ENCODE assay signal across 11 cellular contexts in genomic region chr6:11731423-11731822, GRCh38. TPM values are rescaled to one million over a fixed set of nuclear protein-coding genes. Genes with fewer than 3 reads are reported as not detected.
DNase-seq lines count a peak whose midpoint lies in the region; ATAC-seq and TF ChIP-seq lines count a peak whose summit lies in the region.
"Had no signal": no experiment of that assay in that cellular context is flagged by ENCODE, and none has a peak within 500 bp of the region (broad histone marks: within the 10 kb centered on the region; RNA-seq: fewer than 3 reads in every experiment).

No MANE protein-coding gene starts in this region.

- TF ChIP-seq POLR2A in heart left ventricle (IDR thresholded peaks at IDR 0.05) (no peak), transverse colon (IDR thresholded peaks at IDR 0.05) (no peak)

- H3K27me3 ChIP-seq in heart left ventricle (no peaks in the 10 kb centered on the region), transverse colon (no peaks in the 10 kb centered on the region)
- H3K27me3 ChIP-seq in CD4-positive, alpha-beta memory T cell (ENCODE audit: insufficient read depth, low read length): no peaks in the 10 kb centered on the region
- H3K27me3 ChIP-seq: cardiac muscle cell had no signal

- H3K4me3 Mint-ChIP-seq in activated naive CD8-positive, alpha-beta T cell treated with anti-CD3 and anti-CD28 coated beads for 36 hours: no peak overlapping the region
- peak overlapping the region in 1 of 8 donors; percentile 81 for H3K4me3 Mint-ChIP-seq in CD4-positive, alpha-beta memory T cell
- H3K4me3 Mint-ChIP-seq: GM23338, nephron progenitor cell had no signal

- H3K27ac ChIP-seq in heart left ventricle (peak overlapping the region in 7 of 12 donors; percentile 11 to 73 (median 33)), transverse colon (peak overlapping the region; percentile 15 to 38 (median 32))
- no peak overlapping the region for H3K27ac ChIP-seq in CD4-positive, alpha-beta memory T cell (ENCODE audit: low read depth, low read length)
- H3K27ac ChIP-seq: cardiac muscle cell had no signal

- WGBS in heart left ventricle, 4 donors: 68 to 78% (median 73%) methylated on average over 3 of the region's 3 CpGs
- 32 to 42% methylated on average over 2 to 3 of the region's 3 CpGs for WGBS in transverse colon (ENCODE audit: low coverage in 1 of 2), 2 donors

- H3K9me3 Mint-ChIP-seq in activated naive CD8-positive, alpha-beta T cell treated with anti-CD3 and anti-CD28 coated beads for 36 hours: peaks cover 14% of the 10 kb centered on the region
- peaks cover 0 to 2% (median 0%) of the 10 kb centered on the region in 8 donors for H3K9me3 Mint-ChIP-seq in CD4-positive, alpha-beta memory T cell
- H3K9me3 Mint-ChIP-seq: GM23338 had no signal

- peak overlapping the region; percentile 96 for H3K27ac Mint-ChIP-seq in activated naive CD8-positive, alpha-beta T cell treated with anti-CD3 and anti-CD28 coated beads for 36 hours
- H3K27ac Mint-ChIP-seq in CD4-positive, alpha-beta memory T cell: peak overlapping the region in 2 of 7 donors; percentile 19 to 81
- H3K27ac Mint-ChIP-seq: GM23338, nephron progenitor cell had no signal

- H3K27me3 Mint-ChIP-seq in activated naive CD8-positive, alpha-beta T cell treated with anti-CD3 and anti-CD28 coated beads for 36 hours: no peaks in the 10 kb centered on the region
- H3K27me3 Mint-ChIP-seq in CD4-positive, alpha-beta memory T cell: peaks cover 1 to 6% of the 10 kb centered on the region in 2 donors

- peaks cover 29% of the 10 kb centered on the region for H3K36me3 Mint-ChIP-seq in activated naive CD8-positive, alpha-beta T cell treated with anti-CD3 and anti-CD28 coated beads for 36 hours
- no peaks in the 10 kb centered on the region for H3K36me3 Mint-ChIP-seq in CD4-positive, alpha-beta memory T cell

- intact Hi-C loops in heart left ventricle (cut with DNase I) (no loop called here), Right ventricle myocardium superior (cut with DNase I) (no loop called here), transverse colon (cut with DNase I; ENCODE audit: low total_unique reads) (no loop called here)
- intact Hi-C loops in CD4-positive, alpha-beta memory T cell (cut with micrococcal nuclease): no loop called here

- H3K9me3 ChIP-seq in heart left ventricle (no peaks in the 10 kb centered on the region), transverse colon (no peaks in the 10 kb centered on the region)
- H3K9me3 ChIP-seq in CD4-positive, alpha-beta memory T cell (ENCODE audit: control insufficient read depth in 1 of 2, low read length in 2 of 2): no peaks in the 10 kb centered on the region

- TF ChIP-seq EP300 in transverse colon (IDR thresholded peaks at IDR 0.05; ENCODE audit: low read depth): no peak

- H3K4me1 ChIP-seq in heart left ventricle: peaks cover 0 to 29% (median 0%) of the 10 kb centered on the region in 12 donors
- H3K4me1 ChIP-seq in transverse colon: peaks cover 0 to 16% (median 8%) of the 10 kb centered on the region in 4 donors
- peaks cover 49% of the 10 kb centered on the region for H3K4me1 ChIP-seq in CD4-positive, alpha-beta memory T cell (ENCODE audit: insufficient read depth, low read length)

- ATAC-seq in heart left ventricle (no peak), Right ventricle myocardium superior (ENCODE audit: poor library complexity) (no peak)
- ATAC-seq: GM23338 had no signal

- TF ChIP-seq CTCF in heart left ventricle (IDR thresholded peaks at IDR 0.05): no peak
- TF ChIP-seq CTCF in transverse colon (IDR thresholded peaks at IDR 0.05): no peak

- H3K4me1 Mint-ChIP-seq in activated naive CD8-positive, alpha-beta T cell treated with anti-CD3 and anti-CD28 coated beads for 36 hours: peaks cover 74% of the 10 kb centered on the region
- peaks cover 33 to 51% (median 40%) of the 10 kb centered on the region in 4 donors for H3K4me1 Mint-ChIP-seq in CD4-positive, alpha-beta memory T cell

- POLR2A ChIA-PET in CD4-positive, alpha-beta memory T cell (lab: Charles Lee; ENCODE audit: partially characterized antibody): interaction anchor here (0.8 to 1.7 kb wide), 2 partner anchors 17 to 20 kb away, joined by 4 to 6 read pairs; no protein-coding TSS in a partner anchor

- H3K36me3 ChIP-seq in heart left ventricle (no peaks in the 10 kb centered on the region), transverse colon (no peaks in the 10 kb centered on the region)
- H3K36me3 ChIP-seq in CD4-positive, alpha-beta memory T cell (ENCODE audit: insufficient read depth, low read length): no peaks in the 10 kb centered on the region
- H3K36me3 ChIP-seq: cardiac muscle cell had no signal

- CTCF ChIA-PET in CD4-positive, alpha-beta memory T cell (lab: Charles Lee; ENCODE audit: partially characterized antibody): interaction anchor here (0.8 to 1.8 kb wide), 5 partner anchors 8 to 278 kb away, joined by 3 to 6 read pairs (median 4); no protein-coding TSS in a partner anchor

- no peak overlapping the region for H3K4me3 ChIP-seq in heart left ventricle
- H3K4me3 ChIP-seq in transverse colon: no peak overlapping the region
- H3K4me3 ChIP-seq in CD4-positive, alpha-beta memory T cell (ENCODE audit: low read length in 2 of 2): no peak overlapping the region
- H3K4me3 ChIP-seq: cardiac muscle cell, GM23338 had no signal

- DNase-seq in heart left ventricle (no peak), Right ventricle myocardium superior (no peak), mucosa of gallbladder (ENCODE audit: low spot score) (peak; percentile 40), transverse colon (no peak), DMS153 (lab: John Stamatoyannopoulos, UW) (no peak), NCI-H526 (lab: John Stamatoyannopoulos, UW) (no peak)
- DNase-seq in activated naive CD8-positive, alpha-beta T cell treated with anti-CD3 and anti-CD28 coated beads for 36 hours: no peak
- DNase-seq in CD4-positive, alpha-beta memory T cell: no peak
- DNase-seq: nephron progenitor cell had no signal

- in situ Hi-C loops in transverse colon (cut with MboI; ENCODE audit: low pct_ligation_motif_present in 1 of 4, low pct_unique_long_range_greater_than_20kb in 1 of 4, low sequenced_read_pairs in 3 of 4): no loop called here

RNA-seq across cellular contexts. Expression of gene ADTRP, which starts 47.2 kb away (rescaled TPM):
- total RNA-seq in heart left ventricle: under 1 TPM in 3 of 9 donors, not detected in 6; 0.43 to 0.85 (median 0.48) TPM
- under 1 TPM in 1 of 2 donors, not detected in 1; 0.26 TPM for polyA plus RNA-seq in heart left ventricle
- total RNA-seq in Right ventricle myocardium superior: not detected
- total RNA-seq in activated naive CD8-positive, alpha-beta T cell treated with anti-CD3 and anti-CD28 coated beads for 36 hours: 10 to 100 TPM; 29.1 to 31.5 TPM
- 0.69 TPM for total RNA-seq in mucosa of gallbladder
- total RNA-seq in transverse colon: 100 to 1,000 TPM; 119 to 199 (median 181) TPM
- 1 to 10 TPM; 7.0 to 8.0 TPM for total RNA-seq in CD4-positive, alpha-beta memory T cell
- polyA plus RNA-seq in CD4-positive, alpha-beta memory T cell: 10 to 100 TPM; 15.8 to 41.9 TPM
- total RNA-seq: cardiac muscle cell, GM23338 had no signal
- polyA plus RNA-seq: cardiac muscle cell, GM23338 had no signal
